ENCODE assay signal across 8 cellular contexts in the genomic region with DNA sequence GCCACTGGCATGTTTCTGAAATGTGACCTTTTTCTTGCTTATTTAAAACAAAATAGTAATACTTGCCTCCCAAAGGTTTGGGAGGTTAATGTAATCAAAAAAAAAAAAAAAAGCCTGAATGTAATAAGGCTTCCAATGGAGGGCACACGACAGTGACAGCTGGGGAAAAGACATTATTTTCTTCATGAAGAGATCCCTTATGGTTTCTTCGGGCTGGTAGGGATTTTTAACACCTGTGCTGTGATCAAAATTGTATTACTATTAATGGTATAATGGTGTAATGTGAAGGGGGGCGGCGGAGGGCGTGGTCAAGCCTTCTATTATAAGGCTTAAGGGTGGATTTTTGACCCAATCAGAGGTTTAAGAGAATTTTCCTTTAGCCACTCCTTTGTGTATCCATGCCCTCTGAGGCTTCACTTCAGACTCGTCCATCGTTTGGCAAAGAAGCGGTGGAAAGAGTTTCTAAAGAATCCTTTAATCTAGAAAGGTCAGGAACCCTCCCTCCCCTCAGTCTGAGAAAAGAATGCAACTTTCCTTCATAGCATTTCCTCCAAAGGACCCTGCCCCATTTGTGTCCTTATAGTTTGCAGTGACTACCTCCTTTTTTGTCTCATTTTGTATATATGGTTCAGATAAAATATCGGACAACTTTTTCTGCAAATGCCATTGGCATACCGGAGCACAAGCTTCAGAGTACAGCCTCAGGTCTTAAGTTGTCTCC.
A peak's percentile ranks its signal among the peaks of the same experiment; 100 is the strongest.
DNase-seq lines count a peak whose midpoint lies in the region; ATAC-seq and TF ChIP-seq lines count a peak whose summit lies in the region.

No MANE protein-coding gene starts in this region.

- peak overlapping the region; percentile 95 for H3K9ac ChIP-seq in GM23248
- no peak overlapping the region for H3K9ac ChIP-seq in neuronal stem cell (ENCODE audit: low read depth, low read length, poor library complexity)

- H3K27ac Mint-ChIP-seq in activated CD8-positive, alpha-beta T cell treated with anti-CD3 and anti-CD28 coated beads, Interleukin-2, amount 10 ng/mL, durations not matched to agents 7 days and 5 days, result peak overlapping the region; percentile 96

- no peaks in the 10 kb centered on the region for H3K9me2 ChIP-seq in GM23248 (ENCODE audit: insufficient read depth)

- H3K36me3 ChIP-seq in GM23248 (ENCODE audit: low read depth) (no peaks in the 10 kb centered on the region), neuronal stem cell (replicated peaks in 1 of 2; ENCODE audit: control insufficient read depth in 2 of 2, insufficient read depth in 2 of 2, low read length in 2 of 2) (no peaks in the 10 kb centered on the region)

- WGBS in GM23248 (ENCODE audit: low coverage in 1 of 2, low lambda C conversion rate in 2 of 2, missing lambda C conversion rate in 2 of 2), 2 experiments, result 79 to 84% methylated on average over 10 of the region's 10 CpGs
- no CpG with 5 or more reads among the region's 10 CpGs for WGBS in neuronal stem cell (ENCODE audit: extremely low coverage in 2 of 2, insufficient read length in 2 of 2, insufficient replicate concordance in 1 of 2), 2 donors

- POLR2A ChIA-PET in activated CD8-positive, alpha-beta T cell treated with anti-CD3 and anti-CD28 coated beads, Interleukin-2, amount 10 ng/mL, durations not matched to agents 7 days and 5 days (lab: Charles Lee), result interaction anchor here (0.6 to 8.2 kb wide), 14 partner anchors 8 to 107 kb away, joined by 3 to 401 read pairs (median 32); partner anchors contain the start of gene CHD2

- H3K4me3 Mint-ChIP-seq in activated CD8-positive, alpha-beta T cell treated with anti-CD3 and anti-CD28 coated beads, Interleukin-2, amount 10 ng/mL, durations not matched to agents 7 days and 5 days, result peak overlapping the region; percentile 81

- H3K4ac ChIP-seq in neuronal stem cell (ENCODE audit: low read length), result no peak overlapping the region

- no peak for TF ChIP-seq CTCF in fibroblast of villous mesenchyme (IDR thresholded peaks at IDR 0.05; ENCODE audit: insufficient read depth, low read depth, low read length)

- H2AK5ac ChIP-seq in neuronal stem cell (ENCODE audit: low read depth, low read length), result no peak overlapping the region

- H3K23ac ChIP-seq in neuronal stem cell (ENCODE audit: low read depth, low read length, poor library complexity), result no peak overlapping the region

- H3K4me2 ChIP-seq in GM23248 (ENCODE audit: unreplicated experiment) (peak overlapping the region; percentile 84), neuronal stem cell (ENCODE audit: insufficient read depth, low read length, poor library complexity, severe bottlenecking) (no peak overlapping the region)

- H3K27me3 Mint-ChIP-seq in activated CD8-positive, alpha-beta T cell treated with anti-CD3 and anti-CD28 coated beads, Interleukin-2, amount 10 ng/mL, durations not matched to agents 7 days and 5 days (ENCODE audit: low read depth), result no peaks in the 10 kb centered on the region

- peaks cover 23% of the 10 kb centered on the region for H3K4me1 ChIP-seq in GM23248 (ENCODE audit: insufficient read depth)
- H3K4me1 ChIP-seq in neuronal stem cell (ENCODE audit: control insufficient read depth in 2 of 2, insufficient read depth in 1 of 2, low read depth in 1 of 2, low read length in 2 of 2), result peaks cover 5 to 8% of the 10 kb centered on the region in 2 donors

- H3K27ac ChIP-seq in GM23248 (no peak overlapping the region), neuronal stem cell (replicated peaks; ENCODE audit: low read length) (peak overlapping the region; percentile 94)

- no peaks in the 10 kb centered on the region for H3K79me1 ChIP-seq in neuronal stem cell (ENCODE audit: low read depth, low read length)

- ATAC-seq in activated CD8-positive, alpha-beta T cell treated with anti-CD3 and anti-CD28 coated beads, Interleukin-2, amount 10 ng/mL, durations not matched to agents 7 days and 5 days, result no peak
- ATAC-seq in GM19035 (IDR thresholded peaks at IDR 0.05; ENCODE audit: unreplicated experiment), result no peak
- no peak for ATAC-seq in HG03095 (IDR thresholded peaks at IDR 0.05; ENCODE audit: unreplicated experiment)

- H3K18ac ChIP-seq in neuronal stem cell (ENCODE audit: low read length), result no peak overlapping the region

- H3K9me3 Mint-ChIP-seq in activated CD8-positive, alpha-beta T cell treated with anti-CD3 and anti-CD28 coated beads, Interleukin-2, amount 10 ng/mL, durations not matched to agents 7 days and 5 days (ENCODE audit: insufficient read depth), result no peaks in the 10 kb centered on the region

- H3K4me1 Mint-ChIP-seq in activated CD8-positive, alpha-beta T cell treated with anti-CD3 and anti-CD28 coated beads, Interleukin-2, amount 10 ng/mL, durations not matched to agents 7 days and 5 days (ENCODE audit: low read depth), result peaks cover 54% of the 10 kb centered on the region

- peaks cover 25% of the 10 kb centered on the region for H3K79me2 ChIP-seq in GM23248 (ENCODE audit: insufficient read depth)

- no peak overlapping the region for H2BK12ac ChIP-seq in neuronal stem cell (ENCODE audit: low read length)

- no peak overlapping the region for H2BK5ac ChIP-seq in neuronal stem cell (ENCODE audit: low read length)

- no peaks in the 10 kb centered on the region for H4K20me1 ChIP-seq in GM23248 (ENCODE audit: insufficient read depth)

- peaks cover 8% of the 10 kb centered on the region for H3K36me3 Mint-ChIP-seq in activated CD8-positive, alpha-beta T cell treated with anti-CD3 and anti-CD28 coated beads, Interleukin-2, amount 10 ng/mL, durations not matched to agents 7 days and 5 days (ENCODE audit: low read depth)

- H2BK120ac ChIP-seq in neuronal stem cell (ENCODE audit: low read depth, low read length), result no peak overlapping the region

- H3F3A ChIP-seq in GM23248 (ENCODE audit: insufficient read depth), result peaks cover 14% of the 10 kb centered on the region; the same call in 1 of the 2 replicates

- DNase-seq in AG20443 (ENCODE audit: low spot score) (peak; percentile 58), GM23248 (peak; percentile 12), NCI-H345 treated with DMSO at 0.1 percent for 48 hours (lab: John Stamatoyannopoulos, UW; ENCODE audit: unreplicated experiment) (peak; percentile 52), fibroblast of villous mesenchyme (ENCODE audit: low read depth) (peak; percentile 74), neuronal stem cell (ENCODE audit: low spot score) (no peak)
- DNase-seq in activated CD8-positive, alpha-beta T cell treated with anti-CD3 and anti-CD28 coated beads, Interleukin-2, amount 10 ng/mL, durations not matched to agents 7 days and 5 days, result peak; percentile 65

- in situ Hi-C loops in GM23248 (cut with MboI), result no loop called here

- no peak overlapping the region for H2BK15ac ChIP-seq in neuronal stem cell (ENCODE audit: low read length)

- no peak overlapping the region for H4K8ac ChIP-seq in neuronal stem cell (ENCODE audit: low read depth, low read length)

- H3K9me3 ChIP-seq in GM23248 (ENCODE audit: low read depth) (no peaks in the 10 kb centered on the region), neuronal stem cell (replicated peaks in 1 of 2; ENCODE audit: control insufficient read depth in 2 of 2, insufficient read depth in 1 of 2, low read depth in 1 of 2, low read length in 2 of 2) (peaks cover 0 to 5% of the 10 kb centered on the region in 2 donors)

- CTCF ChIA-PET in activated CD8-positive, alpha-beta T cell treated with anti-CD3 and anti-CD28 coated beads, Interleukin-2, amount 10 ng/mL, durations not matched to agents 7 days and 5 days (lab: Charles Lee), result interaction anchor here (0.9 to 5.1 kb wide), 17 partner anchors 9 to 115 kb away, joined by 3 to 90 read pairs (median 9); no protein-coding TSS in a partner anchor

- H2AFZ ChIP-seq in GM23248 (peak overlapping the region; percentile 79), neuronal stem cell (ENCODE audit: low read length) (no peak overlapping the region)

- H3K27me3 ChIP-seq in GM23248 (replicated peaks; ENCODE audit: insufficient read depth), result no peaks in the 10 kb centered on the region
- no peaks in the 10 kb centered on the region for H3K27me3 ChIP-seq in neuronal stem cell (ENCODE audit: control insufficient read depth in 3 of 3, insufficient read depth in 3 of 3, low read depth in 1 of 3, low read length in 3 of 3)

- no peak overlapping the region for H4K91ac ChIP-seq in neuronal stem cell (ENCODE audit: low read depth, low read length, poor library complexity)

- no peak overlapping the region for H3K14ac ChIP-seq in neuronal stem cell (ENCODE audit: low read length)

- H3K4me3 ChIP-seq in GM23248 (no peak overlapping the region), fibroblast of villous mesenchyme (ENCODE audit: low read depth, low read length) (peak overlapping the region; percentile 62), neuronal stem cell (ENCODE audit: low read length in 2 of 2) (peak overlapping the region in 1 of 2 donors; percentile 70)
